In genomic region chr5:112931473-112931872, GRCh38 we compare ENCODE assay signal across 1 cellular context.
A peak's percentile ranks its signal among the peaks of the same experiment; 100 is the strongest.
TF ChIP-seq lines count a peak whose summit lies in the region.

No MANE protein-coding gene starts in this region.

TF ChIP-seq in K562, 482 proteins besides CTCF, POLR2A, EP300 and RAD21 (continued from another document and continues in another):
- TF ChIP-seq HMBOX1 (IDR thresholded peaks at IDR 0.05) (peak; percentile 91), HDAC1 (IDR thresholded peaks at IDR 0.05) (peak in 1 of 2 experiments; percentile 89; a peak in 2 of 4 replicates), CBX2 (IDR thresholded peaks at IDR 0.05; ENCODE audit: insufficient read depth, low read length, poor library complexity, severe bottlenecking) (no peak), ZKSCAN8 (CRISPR knock-in tag; IDR thresholded peaks at IDR 0.05) (no peak), CTCFL (IDR thresholded peaks at IDR 0.05; ENCODE audit: borderline replicate concordance, insufficient read depth, low read depth, low read length, poor library complexity, severe bottlenecking) (no peak), MTA1 (IDR thresholded peaks at IDR 0.05; ENCODE audit: borderline replicate concordance) (peak; percentile 42; the same call in 1 of the 2 replicates), NR2C1 (IDR thresholded peaks at IDR 0.05) (no peak), NR2C1 (tag; IDR thresholded peaks at IDR 0.05) (peak; percentile 69), ZNF551 (CRISPR knock-in tag; IDR thresholded peaks at IDR 0.05) (no peak), SAP30 (IDR thresholded peaks at IDR 0.05; ENCODE audit: borderline replicate concordance, insufficient read depth, low read depth, low read length, poor library complexity, severe bottlenecking) (no peak), ZNF347 (CRISPR knock-in tag; IDR thresholded peaks at IDR 0.05; ENCODE audit: low read depth) (no peak), TRIM25 (IDR thresholded peaks at IDR 0.05; ENCODE audit: borderline replicate concordance) (no peak), GMEB1 (CRISPR knock-in tag; IDR thresholded peaks at IDR 0.05) (no peak), ZNF407 (IDR thresholded peaks at IDR 0.05; ENCODE audit: low read depth) (no peak), ZNF212 (CRISPR knock-in tag; IDR thresholded peaks at IDR 0.05) (no peak), CBX5 (IDR thresholded peaks at IDR 0.05; ENCODE audit: borderline replicate concordance, low read depth) (no peak), POLR2G (IDR thresholded peaks at IDR 0.05; ENCODE audit: low read depth, low read length) (no peak), PHB (CRISPR knock-in tag; IDR thresholded peaks at IDR 0.05) (no peak), SMARCC2 (IDR thresholded peaks at IDR 0.05; ENCODE audit: low read depth) (no peak), HNRNPLL (IDR thresholded peaks at IDR 0.05; ENCODE audit: low read depth, low read length, poor library complexity, severe bottlenecking) (no peak), SUPT5H (IDR thresholded peaks at IDR 0.05) (no peak), MAFK (IDR thresholded peaks at IDR 0.05; ENCODE audit: low read length) (no peak; the same call in 1 of the 2 replicates), ZNF280B (CRISPR knock-in tag; IDR thresholded peaks at IDR 0.05) (no peak), BCLAF1 (IDR thresholded peaks at IDR 0.05; ENCODE audit: borderline replicate concordance in 1 of 2, control insufficient read depth in 1 of 2, low read depth in 2 of 2, low read length in 1 of 2) (no peak), TGIF2 (CRISPR knock-in tag; IDR thresholded peaks at IDR 0.05) (no peak), SMAD4 (CRISPR knock-in tag; conservative IDR thresholded peaks at IDR 0.05) (peak; percentile 77), ZSCAN32 (CRISPR knock-in tag; IDR thresholded peaks at IDR 0.05) (no peak), ZNF740 (CRISPR knock-in tag; IDR thresholded peaks at IDR 0.05) (no peak), ZNF740 (tag; IDR thresholded peaks at IDR 0.05) (no peak), STAG1 (CRISPR knock-in tag; IDR thresholded peaks at IDR 0.05; ENCODE audit: borderline replicate concordance) (no peak), PYGO2 (tag; IDR thresholded peaks at IDR 0.05) (no peak), ID3 (CRISPR knock-in tag; IDR thresholded peaks at IDR 0.05) (no peak), ID3 (tag; IDR thresholded peaks at IDR 0.05) (0 out of 2 replicates have a peak, but pooled peaks have one; percentile 51), SIN3A (IDR thresholded peaks at IDR 0.05; ENCODE audit: borderline replicate concordance in 2 of 2, control insufficient read depth in 1 of 2, low read depth in 2 of 2, low read length in 2 of 2) (no peak), NFYB (IDR thresholded peaks at IDR 0.05; ENCODE audit: extremely low read depth, insufficient read length) (no peak), KLF16 (IDR thresholded peaks at IDR 0.05) (0 out of 2 replicates have a peak, but pooled peaks have one; percentile 12), FOXA1 (IDR thresholded peaks at IDR 0.05; ENCODE audit: borderline replicate concordance) (no peak), RNF2 (IDR thresholded peaks at IDR 0.05) (peak; percentile 59; the same call in 1 of the 2 replicates)
